Comparison of ENCODE assay signal across 8 cellular contexts in the genomic region with DNA sequence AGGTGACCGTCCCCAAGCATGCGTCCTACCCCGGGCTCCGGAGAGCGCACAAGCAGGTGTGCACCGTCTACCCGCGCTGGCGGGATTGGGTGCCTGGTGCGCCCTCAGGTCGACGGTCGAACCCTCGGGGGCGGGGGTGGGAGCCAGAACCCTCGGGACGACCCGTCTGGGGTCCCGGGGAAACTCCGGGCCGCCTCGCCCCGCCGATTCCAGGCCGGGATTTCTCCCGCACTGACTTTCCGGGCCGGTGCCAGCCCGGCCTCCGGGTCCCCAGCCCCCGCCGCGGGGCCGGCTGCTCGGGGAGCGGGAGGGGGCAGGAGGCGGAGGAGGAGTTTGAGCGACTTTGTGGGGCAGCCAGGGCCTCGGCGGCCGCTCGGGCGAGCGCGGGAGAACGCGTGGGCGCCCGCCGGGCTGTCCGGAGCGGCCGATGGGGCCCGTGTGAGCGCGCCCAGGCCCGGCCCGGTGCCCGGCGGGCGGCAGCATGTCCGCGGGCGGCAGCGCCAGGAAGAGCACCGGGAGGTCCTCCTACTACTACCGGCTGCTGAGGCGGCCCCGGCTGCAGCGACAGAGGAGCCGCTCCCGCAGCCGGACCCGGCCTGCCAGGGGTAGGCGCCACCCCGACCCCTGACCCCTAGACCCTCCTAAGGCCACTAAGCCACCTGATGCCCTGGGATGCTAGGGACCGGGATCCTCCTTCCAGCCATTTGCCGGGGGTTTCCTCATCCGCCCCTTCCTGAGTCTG. TPM values are rescaled to one million over a fixed set of nuclear protein-coding genes. Genes with fewer than 3 reads are reported as not detected.
DNase-seq lines count a peak whose midpoint lies in the region; ATAC-seq and TF ChIP-seq lines count a peak whose summit lies in the region.

A gene (plus strand): TSS at position 340 of the 742 bp plus-strand sequence. CDS start 142 bp downstream, at position 482.

- H3K9ac ChIP-seq in iPS-20b (ENCODE audit: low read depth, low read length): peak within 1 kb of the TSS; percentile 76; the same call in 1 of the 2 replicates

- TF ChIP-seq EP300 in sigmoid colon (IDR thresholded peaks at IDR 0.05): no peak

- 1 to 2% methylated on average over 79 of the region's 79 CpGs for WGBS in sigmoid colon, 2 donors

- ATAC-seq in GM18505 (IDR thresholded peaks at IDR 0.05; ENCODE audit: unreplicated experiment) (no peak), GM19023 (IDR thresholded peaks at IDR 0.05; ENCODE audit: unreplicated experiment) (no peak)

- no peaks in the 10 kb centered on the region for H3K36me3 ChIP-seq in breast epithelium
- H3K36me3 ChIP-seq in iPS-20b (ENCODE audit: insufficient read depth, low read depth, low read length): no peaks in the 10 kb centered on the region
- H3K36me3 ChIP-seq in sigmoid colon: no peaks in the 10 kb centered on the region

- no peaks in the 10 kb centered on the region for H3K27me3 ChIP-seq in breast epithelium
- H3K27me3 ChIP-seq in iPS-20b (ENCODE audit: insufficient read depth, low read length): peaks cover 24% of the 10 kb centered on the region
- H3K27me3 ChIP-seq in sigmoid colon: no peaks in the 10 kb centered on the region

- intact Hi-C loops in breast epithelium (cut with DNase I; ENCODE audit: low total_unique reads) (no loop called here), sigmoid colon (cut with DNase I) (no loop called here)

- H3K4me1 ChIP-seq in breast epithelium: peaks cover 0 to 4% of the 10 kb centered on the region in 2 donors
- H3K4me1 ChIP-seq in iPS-20b (ENCODE audit: insufficient read depth, low read length): peaks cover 14% of the 10 kb centered on the region
- peaks cover 0 to 61% (median 41%) of the 10 kb centered on the region in 4 donors for H3K4me1 ChIP-seq in sigmoid colon

- no peak for TF ChIP-seq POLR2A in breast epithelium (IDR thresholded peaks at IDR 0.05)
- TF ChIP-seq POLR2A in sigmoid colon (IDR thresholded peaks at IDR 0.05): no peak
- TF ChIP-seq POLR2A in GM18505 (IDR thresholded peaks at IDR 0.05; ENCODE audit: borderline replicate concordance, extremely low read depth, insufficient read depth, insufficient read length): no peak

- peak within 1 kb of the TSS; percentile 40 to 68 for H3K27ac ChIP-seq in breast epithelium
- H3K27ac ChIP-seq in iPS-20b (ENCODE audit: low read length): no peak within 1 kb of the TSS
- peak within 1 kb of the TSS; percentile 65 to 76 (median 70) for H3K27ac ChIP-seq in sigmoid colon

- TF ChIP-seq CTCF in breast epithelium (IDR thresholded peaks at IDR 0.05): no peak
- TF ChIP-seq CTCF in sigmoid colon (IDR thresholded peaks at IDR 0.05): no peak

- H3K4me3 ChIP-seq in breast epithelium (peak within 1 kb of the TSS; percentile 53 to 90 (median 61)), iPS-20b (ENCODE audit: low read length) (peak within 1 kb of the TSS; percentile 83), sigmoid colon (peak within 1 kb of the TSS; percentile 37 to 62 (median 56))

- H3K9me3 ChIP-seq in breast epithelium (no peaks in the 10 kb centered on the region), iPS-20b (ENCODE audit: insufficient read depth, low read depth, low read length) (no peaks in the 10 kb centered on the region), sigmoid colon (no peaks in the 10 kb centered on the region)

- DNase-seq in ELR (ENCODE audit: low read depth) (peak; percentile 24), NCI-H2171 treated with DMSO at 0.1 percent for 48 hours (lab: John Stamatoyannopoulos, UW) (peak; percentile 54), breast epithelium (ENCODE audit: low spot score in 2 of 2) (no peak), sigmoid colon (peak; percentile 84)
- no peak for DNase-seq in activated CD8-positive, alpha-beta memory T cell treated with anti-CD3 and anti-CD28 coated beads, Interleukin-2, amount 50 U/mL, for 48 hours

RNA-seq across cellular contexts. Expression of the gene that starts here (rescaled TPM):
- total RNA-seq in breast epithelium: 10 to 100 TPM; 16.0 to 56.0 (median 55.8) TPM
- 10 to 100 TPM; 20.1 to 50.7 (median 39.9) TPM for total RNA-seq in sigmoid colon
- 10 to 100 TPM; 25.8 to 52.4 (median 34.7) TPM for polyA plus RNA-seq in sigmoid colon

Comparison
In these comparisons a context has a peak if more than half of its experiments do, and no peak if none do; other contexts are left out.
1. DNase-seq: peak in ELR (single experiment), NCI-H2171 treated with DMSO at 0.1 percent for 48 hours (single experiment) and sigmoid colon (single experiment); none in breast epithelium (0 of 2) and activated CD8-positive, alpha-beta memory T cell treated with anti-CD3 and anti-CD28 coated beads, Interleukin-2, amount 50 U/mL, for 48 hours (single experiment).
2. Peak in every context shown above with its lines, with median percentiles within 50 percentile points of each other: H3K4me3 ChIP-seq.